ENCODE assay signal across 8 cellular contexts in genomic region chr6:27863962-27864905, GRCh38. TPM values are rescaled to one million over a fixed set of nuclear protein-coding genes. Genes with fewer than 3 reads are reported as not detected.
A peak's percentile ranks its signal among the peaks of the same experiment; 100 is the strongest.
DNase-seq lines count a peak whose midpoint lies in the region; ATAC-seq, FAIRE-seq and TF ChIP-seq lines count a peak whose summit lies in the region.

No MANE protein-coding gene starts in this region.

- H2BK5ac ChIP-seq in trophoblast cell (ENCODE audit: low read depth, low read length, poor library complexity) = no peak overlapping the region

- no peak overlapping the region for H3K14ac ChIP-seq in trophoblast cell (ENCODE audit: low read length)

- no peak overlapping the region for H2BK120ac ChIP-seq in trophoblast cell (ENCODE audit: insufficient read depth, low read length, poor library complexity)

- no peak overlapping the region for H2BK12ac ChIP-seq in trophoblast cell (ENCODE audit: low read length)

- H3K79me1 ChIP-seq in trophoblast cell (ENCODE audit: low read length) = peaks cover 8% of the 10 kb centered on the region

- no peak for ATAC-seq in GM18909 (IDR thresholded peaks at IDR 0.05; ENCODE audit: poor library complexity, unreplicated experiment)

- peak; percentile 51 for FAIRE-seq in GM12891 (lab: Jason Lieb, UNC)

- H3K4me2 ChIP-seq in trophoblast cell (ENCODE audit: low read length) = peak overlapping the region; percentile 98

- no peaks in the 10 kb centered on the region for H3K36me3 ChIP-seq in trophoblast cell (ENCODE audit: control insufficient read depth in 1 of 2, insufficient read depth in 2 of 2, low read length in 2 of 2)

- peak overlapping the region; percentile 71 for H2AK5ac ChIP-seq in trophoblast cell (ENCODE audit: low read length)

- POLR2A ChIA-PET in GM10248 (lab: Yijun Ruan, JAX) = interaction anchor here (0.5 to 12.0 kb wide), 25 partner anchors 8 to 1833 kb away, joined by 3 to 240 read pairs (median 6); a partner anchor contains a TSS

- H3K23ac ChIP-seq in trophoblast cell (ENCODE audit: low read length) = no peak overlapping the region

- H3K79me2 ChIP-seq in trophoblast cell (ENCODE audit: control insufficient read depth, insufficient read depth, low read length, poor library complexity) = peaks cover 3% of the 10 kb centered on the region

- H3K27me3 Mint-ChIP-seq in T-helper 1 cell treated with Interleukin-12 subunit alpha and Interleukin-12 subunit beta and Interleukin-4 antibody, amounts not matched to agents 30 μg/mL and 1 μg/mL, for 36 hours (ENCODE audit: low read depth) = peaks cover 7% of the 10 kb centered on the region

- H3K4me3 Mint-ChIP-seq in T-helper 1 cell treated with Interleukin-12 subunit alpha and Interleukin-12 subunit beta and Interleukin-4 antibody, amounts not matched to agents 30 μg/mL and 1 μg/mL, for 36 hours = peak overlapping the region; percentile 99

- H3K36me3 Mint-ChIP-seq in T-helper 1 cell treated with Interleukin-12 subunit alpha and Interleukin-12 subunit beta and Interleukin-4 antibody, amounts not matched to agents 30 μg/mL and 1 μg/mL, for 36 hours (ENCODE audit: low read depth) = no peaks in the 10 kb centered on the region

- TF ChIP-seq POLR2A in GM12891 (IDR thresholded peaks at IDR 0.05; ENCODE audit: low read depth, low read length) = no peak

- H4K8ac ChIP-seq in trophoblast cell (ENCODE audit: low read depth, low read length) = peak overlapping the region; percentile 61

- H3K4ac ChIP-seq in trophoblast cell (ENCODE audit: low read depth, low read length) = no peak overlapping the region

- H4K12ac ChIP-seq in trophoblast cell (ENCODE audit: low read depth, low read length) = no peak overlapping the region

- peaks cover 2 to 5% of the 10 kb centered on the region in 2 experiments for H3K4me1 ChIP-seq in trophoblast cell (ENCODE audit: control insufficient read depth in 1 of 2, insufficient read depth in 2 of 2, low read length in 2 of 2)

- peaks cover 4% of the 10 kb centered on the region for H3K9me3 ChIP-seq in trophoblast cell (ENCODE audit: insufficient read depth, low read depth, low read length)

- CTCF ChIA-PET in GM10248 (lab: Yijun Ruan, JAX) = interaction anchor here (1.3 to 9.5 kb wide), 9 partner anchors 10 to 57 kb away, joined by 3 to 85 read pairs (median 5); a partner anchor contains a TSS

- peaks cover 49% of the 10 kb centered on the region for H3K4me1 Mint-ChIP-seq in T-helper 1 cell treated with Interleukin-12 subunit alpha and Interleukin-12 subunit beta and Interleukin-4 antibody, amounts not matched to agents 30 μg/mL and 1 μg/mL, for 36 hours (ENCODE audit: low read depth)

- no peak overlapping the region for H4K91ac ChIP-seq in trophoblast cell (ENCODE audit: low read depth, low read length)

- TF ChIP-seq CTCF in epithelial cell of proximal tubule (conservative IDR thresholded peaks at IDR 0.05; ENCODE audit: low read depth, low read length) = no peak
- TF ChIP-seq CTCF in GM10248 (IDR thresholded peaks at IDR 0.05; ENCODE audit: control extremely low read depth, extremely low read depth, low read depth, missing control alignments) = no peak

- H3K9ac ChIP-seq in trophoblast cell (ENCODE audit: low read length) = no peak overlapping the region

- peak overlapping the region; percentile 100 for H3K27ac Mint-ChIP-seq in T-helper 1 cell treated with Interleukin-12 subunit alpha and Interleukin-12 subunit beta and Interleukin-4 antibody, amounts not matched to agents 30 μg/mL and 1 μg/mL, for 36 hours

- H3K18ac ChIP-seq in trophoblast cell (ENCODE audit: low read length) = no peak overlapping the region

- H2AFZ ChIP-seq in trophoblast cell (ENCODE audit: insufficient read depth, low read length, poor library complexity) = no peak overlapping the region

- no peak overlapping the region for H3K27ac ChIP-seq in trophoblast cell (ENCODE audit: low read depth, low read length)

- no CpG with 5 or more reads among the region's 51 CpGs for WGBS in trophoblast cell (ENCODE audit: extremely low coverage, insufficient coverage, insufficient read length)

- DNase-seq in GM12891 (ENCODE audit: insufficient read length, low spot score) (no peak), epithelial cell of proximal tubule (ENCODE audit: low read depth) (no peak), trophoblast cell (peak; percentile 13 to 46), NAMALWA (ENCODE audit: low spot score) (no peak), GM10248 (ENCODE audit: extremely low spot score) (no peak), NCI-H1436 treated with DMSO at 0.1 percent for 48 hours (lab: John Stamatoyannopoulos, UW) (no peak)

- no peaks in the 10 kb centered on the region for H3K27me3 ChIP-seq in trophoblast cell (ENCODE audit: insufficient read depth, low read length)

- peak overlapping the region; percentile 77 for H3K4me3 ChIP-seq in epithelial cell of proximal tubule (ENCODE audit: low read depth, low read length)
- peak overlapping the region; percentile 68 for H3K4me3 ChIP-seq in trophoblast cell (ENCODE audit: low read depth, low read length)

- H3K9me3 Mint-ChIP-seq in T-helper 1 cell treated with Interleukin-12 subunit alpha and Interleukin-12 subunit beta and Interleukin-4 antibody, amounts not matched to agents 30 μg/mL and 1 μg/mL, for 36 hours = no peaks in the 10 kb centered on the region

TF ChIP-seq in GM12891, 5 proteins besides CTCF, POLR2A, EP300 and RAD21:
- TF ChIP-seq SPI1 (IDR thresholded peaks at IDR 0.05; ENCODE audit: low read depth, low read length) = no peak
- no peak; the same call in 1 of the 2 replicates for TF ChIP-seq POLR2AphosphoS5 (IDR thresholded peaks at IDR 0.05; ENCODE audit: low read depth, low read length)
- no peak for TF ChIP-seq POU2F2 (IDR thresholded peaks at IDR 0.05; ENCODE audit: low read depth, low read length)
- no peak for TF ChIP-seq TAF1 (IDR thresholded peaks at IDR 0.05; ENCODE audit: low read depth, low read length)
- no peak for TF ChIP-seq PAX5 (IDR thresholded peaks at IDR 0.05; ENCODE audit: insufficient read depth, low read length, severe bottlenecking)

RNA-seq across cellular contexts. Expression of gene OR2B2, which starts 48.0 kb away (rescaled TPM):
- not detected for polyA plus RNA-seq in GM12891 (2012; ENCODE audit: low read depth, missing spikeins)
- total RNA-seq in epithelial cell of proximal tubule = not detected in 2 replicates
- not detected in 2 replicates for polyA plus RNA-seq in trophoblast cell (2013)

Comparison
In these comparisons a context has a peak if more than half of its experiments do, and no peak if none do; other contexts are left out.
1. DNase-seq: peak in trophoblast cell (2 of 2); none in GM12891 (single experiment), epithelial cell of proximal tubule (single experiment), NAMALWA (single experiment), GM10248 (single experiment) and NCI-H1436 treated with DMSO at 0.1 percent for 48 hours (single experiment).